In the genomic region with DNA sequence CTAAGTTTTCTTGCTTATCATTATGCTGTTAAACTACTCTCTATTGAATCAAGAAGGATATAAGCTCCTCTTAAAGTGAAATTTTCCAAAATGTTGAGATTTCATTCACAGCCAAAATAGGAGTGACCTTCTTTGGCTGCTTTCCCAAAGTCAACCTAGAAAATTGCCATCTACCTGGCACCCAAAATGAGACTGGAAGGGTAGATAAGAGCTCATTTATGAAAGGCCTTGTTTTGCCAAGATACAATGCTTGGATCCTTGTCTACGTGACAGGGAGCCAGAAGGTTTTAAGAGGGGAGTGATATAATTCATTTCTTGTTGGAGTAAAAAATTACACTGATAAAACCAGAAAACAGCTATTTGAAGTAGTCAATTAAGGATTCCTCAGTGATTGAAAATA, we compare ENCODE assay signal across 19 cellular contexts.
"Had no signal": no experiment of that assay in that cellular context is flagged by ENCODE, and none has a peak within 500 bp of the region (broad histone marks: within the 10 kb centered on the region; RNA-seq: fewer than 3 reads in every experiment).

No MANE protein-coding gene starts in this region.

- ATAC-seq: esophagus mucosa; naive thymus-derived CD4-positive, alpha-beta T cell; sciatic nerve; stimulated activated effector memory CD8-positive, alpha-beta T cell treated with anti-CD3 and anti-CD28 coated beads, Interleukin-12 subunit alpha, Interleukin-12 subunit beta, amount 100 ng/mL, for 72 hours had no signal

- FAIRE-seq: kidney had no signal

- DNase-seq: colonic mucosa; effector CD8-positive, alpha-beta T cell; endodermal cell; foreskin fibroblast; kidney; left lung; mesendoderm; midbrain; naive thymus-derived CD4-positive, alpha-beta T cell; nucleus accumbens; stimulated activated CD4-positive, alpha-beta T cell treated with anti-CD3 and anti-CD28 coated beads, Interleukin-2, amount 100 ng/mL, for 24 hours; stimulated activated CD4-positive, alpha-beta T cell treated with anti-CD3 and anti-CD28 coated beads, Interleukin-4, amount 100 ng/mL, for 24 hours; stimulated activated naive CD4-positive, alpha-beta T cell treated with Interleukin-2 at 50 U/mL for 16 hours; stomach; thyroid gland; trophoblast cell had no signal
